In the genomic region with DNA sequence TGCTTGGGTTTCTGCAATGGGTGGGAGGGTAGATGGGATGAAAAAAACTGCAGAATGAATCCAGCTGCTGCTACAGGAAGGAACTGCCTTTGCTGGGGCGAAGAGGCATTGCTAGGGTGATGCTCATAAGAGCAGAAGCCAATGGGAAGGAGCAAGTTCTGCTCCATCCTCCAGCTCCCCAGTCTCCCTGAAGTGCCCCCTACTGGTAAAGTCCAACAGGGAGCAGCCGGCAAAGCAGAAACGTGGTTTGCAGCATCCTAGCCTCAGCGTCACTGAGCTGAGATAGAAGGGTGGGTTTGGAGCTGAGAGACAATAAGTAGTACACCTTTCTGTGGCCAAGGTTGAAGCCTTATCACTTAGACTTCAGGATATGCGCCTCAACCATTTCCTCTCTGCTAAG, we compare ENCODE assay signal across 14 cellular contexts.
DNase-seq lines count a peak whose midpoint lies in the region; ATAC-seq and TF ChIP-seq lines count a peak whose summit lies in the region.
"Had no signal": no experiment of that assay in that cellular context is flagged by ENCODE, and none has a peak within 500 bp of the region (broad histone marks: within the 10 kb centered on the region; RNA-seq: fewer than 3 reads in every experiment).

No MANE protein-coding gene starts in this region.

- H3K9ac ChIP-seq in MM.1S (ENCODE audit: low read length) = no peak overlapping the region

- peak; percentile 14 for TF ChIP-seq CTCF in MM.1S (IDR thresholded peaks at IDR 0.05; ENCODE audit: low read length)
- TF ChIP-seq CTCF in type B pancreatic cell (conservative IDR thresholded peaks at IDR 0.05) = peak; percentile 38
- TF ChIP-seq CTCF in ovary (IDR thresholded peaks at IDR 0.05) = no peak

- H3K4me3 ChIP-seq in MM.1S (ENCODE audit: low read length) (no peak overlapping the region), ovary (no peak overlapping the region)
- H3K4me3 ChIP-seq: testis had no signal

- H3K27me3 Mint-ChIP-seq in stimulated activated naive CD8-positive, alpha-beta T cell treated with anti-CD3 and anti-CD28 coated beads, Interleukin-15, amount 100 ng/mL, for 72 hours = peaks cover 30% of the 10 kb centered on the region
- H3K27me3 Mint-ChIP-seq in type B pancreatic cell = peaks cover 42% of the 10 kb centered on the region
- peaks cover 35% of the 10 kb centered on the region for H3K27me3 Mint-ChIP-seq in T-helper 17 cell

- no peaks in the 10 kb centered on the region for H3K9me3 Mint-ChIP-seq in stimulated activated naive CD8-positive, alpha-beta T cell treated with anti-CD3 and anti-CD28 coated beads, Interleukin-15, amount 100 ng/mL, for 72 hours
- no peaks in the 10 kb centered on the region for H3K9me3 Mint-ChIP-seq in type B pancreatic cell
- H3K9me3 Mint-ChIP-seq: CD8-positive, alpha-beta memory T cell; nephron progenitor cell had no signal

- no peaks in the 10 kb centered on the region for H3K4me1 Mint-ChIP-seq in stimulated activated naive CD8-positive, alpha-beta T cell treated with anti-CD3 and anti-CD28 coated beads, Interleukin-15, amount 100 ng/mL, for 72 hours
- H3K4me1 Mint-ChIP-seq in type B pancreatic cell (ENCODE audit: unreplicated experiment) (no peaks in the 10 kb centered on the region), T-helper 17 cell (peaks cover 2% of the 10 kb centered on the region)
- H3K4me1 Mint-ChIP-seq: CD8-positive, alpha-beta memory T cell; nephron progenitor cell had no signal

- H3K4me3 Mint-ChIP-seq in stimulated activated naive CD8-positive, alpha-beta T cell treated with anti-CD3 and anti-CD28 coated beads, Interleukin-15, amount 100 ng/mL, for 72 hours = no peak overlapping the region
- H3K4me3 Mint-ChIP-seq in type B pancreatic cell (no peak overlapping the region), T-helper 17 cell (no peak overlapping the region)
- H3K4me3 Mint-ChIP-seq: CD8-positive, alpha-beta memory T cell; nephron progenitor cell had no signal

- 31 to 42% (median 38%) methylated on average over 5 of the region's 5 CpGs for WGBS in ovary, 3 donors

- DNase-seq in stimulated activated naive CD8-positive, alpha-beta T cell treated with anti-CD3 and anti-CD28 coated beads, Interleukin-15, amount 100 ng/mL, for 72 hours = no peak
- no peak for DNase-seq in stimulated activated naive CD8-positive, alpha-beta T cell treated with anti-CD3 and anti-CD28 coated beads, Interleukin-15, Interleukin-2, amounts not matched to agents 100 U/mL and 50 U/mL, for 24 hours
- DNase-seq in MM.1S (no peak), erythroblast (lab: John Stamatoyannopoulos, UW) (peak; percentile 13 to 36), type B pancreatic cell (ENCODE audit: extremely low spot score, unreplicated experiment) (no peak), NCI-H2107 treated with DMSO at 0.1 percent for 48 hours (lab: John Stamatoyannopoulos, UW; ENCODE audit: unreplicated experiment) (no peak), ovary (no peak), T-helper 17 cell (no peak)
- DNase-seq: activated naive CD4-positive, alpha-beta T cell; CD8-positive, alpha-beta memory T cell; effector CD8-positive, alpha-beta T cell; NCI-H1092 treated with DMSO at 0.1 percent for 48 hours; nephron progenitor cell; testis had no signal

- no peak overlapping the region for H3K27ac Mint-ChIP-seq in stimulated activated naive CD8-positive, alpha-beta T cell treated with anti-CD3 and anti-CD28 coated beads, Interleukin-15, amount 100 ng/mL, for 72 hours
- H3K27ac Mint-ChIP-seq in type B pancreatic cell (no peak overlapping the region), T-helper 17 cell (no peak overlapping the region)
- H3K27ac Mint-ChIP-seq: CD8-positive, alpha-beta memory T cell; nephron progenitor cell had no signal

- H3F3A ChIP-seq in MM.1S (ENCODE audit: insufficient read depth, low read length) = no peaks in the 10 kb centered on the region

- TF ChIP-seq EP300 in ovary (IDR thresholded peaks at IDR 0.05) = no peak

- no peaks in the 10 kb centered on the region for H3K27me3 ChIP-seq in MM.1S (replicated peaks; ENCODE audit: insufficient read depth, low read length)
- no peaks in the 10 kb centered on the region for H3K27me3 ChIP-seq in ovary
- H3K27me3 ChIP-seq: testis had no signal

- TF ChIP-seq POLR2A in erythroblast (IDR thresholded peaks at IDR 0.05; ENCODE audit: low read length) = no peak
- no peak for TF ChIP-seq POLR2A in ovary (IDR thresholded peaks at IDR 0.05)

- no peaks in the 10 kb centered on the region for H3K9me3 ChIP-seq in MM.1S (replicated peaks; ENCODE audit: insufficient read depth, low read length)
- no peaks in the 10 kb centered on the region for H3K9me3 ChIP-seq in ovary
- no peaks in the 10 kb centered on the region for H3K9me3 ChIP-seq in T-helper 17 cell (ENCODE audit: control insufficient read depth, low read length, poor library complexity, severe bottlenecking)
- H3K9me3 ChIP-seq: testis had no signal

- H3K36me3 ChIP-seq in MM.1S (replicated peaks; ENCODE audit: insufficient read depth, low read length) (no peaks in the 10 kb centered on the region), ovary (no peaks in the 10 kb centered on the region)

- H3K27ac ChIP-seq in MM.1S (ENCODE audit: low read length) = no peak overlapping the region
- H3K27ac ChIP-seq in ovary = no peak overlapping the region
- H3K27ac ChIP-seq: testis had no signal

- no peak overlapping the region for H3K4me2 ChIP-seq in MM.1S (ENCODE audit: low read depth, low read length)

- H3K79me2 ChIP-seq in MM.1S (ENCODE audit: low read length) = no peaks in the 10 kb centered on the region

- H4K20me1 ChIP-seq in MM.1S (ENCODE audit: insufficient read depth, low read length) = no peaks in the 10 kb centered on the region

- no peaks in the 10 kb centered on the region for H3K4me1 ChIP-seq in MM.1S (ENCODE audit: low read length)
- H3K4me1 ChIP-seq in ovary (ENCODE audit: insufficient read depth) = no peaks in the 10 kb centered on the region
- H3K4me1 ChIP-seq: testis had no signal

- intact Hi-C loops in ovary (cut with DNase I) = loop anchor here in 2 of 4 donors (10.0 kb wide), 2 partner anchors 1816 to 1826 kb away; partner anchors contain the start of gene GRID1 (in 1 of the 2)

- H3K36me3 Mint-ChIP-seq in type B pancreatic cell = no peaks in the 10 kb centered on the region
- no peaks in the 10 kb centered on the region for H3K36me3 Mint-ChIP-seq in T-helper 17 cell (ENCODE audit: low read depth)
- H3K36me3 Mint-ChIP-seq: CD8-positive, alpha-beta memory T cell had no signal

- no peaks in the 10 kb centered on the region for H3K9me2 ChIP-seq in MM.1S (replicated peaks; ENCODE audit: insufficient read depth, low read length)

- H2AFZ ChIP-seq in MM.1S (ENCODE audit: low read length) = no peak overlapping the region

- ATAC-seq in stimulated activated naive CD8-positive, alpha-beta T cell treated with anti-CD3 and anti-CD28 coated beads, Interleukin-15, amount 100 ng/mL, for 72 hours = peak; percentile 45
- no peak for ATAC-seq in stimulated activated naive CD8-positive, alpha-beta T cell treated with anti-CD3 and anti-CD28 coated beads, Interleukin-15, Interleukin-2, amounts not matched to agents 100 U/mL and 50 U/mL, for 24 hours
- ATAC-seq in T-helper 17 cell = no peak

Comparison
In these comparisons a context has a peak if more than half of its experiments do, and no peak if none do; other contexts are left out.
1. DNase-seq: peak in erythroblast (2 of 2); none in stimulated activated naive CD8-positive, alpha-beta T cell treated with anti-CD3 and anti-CD28 coated beads, Interleukin-15, amount 100 ng/mL, for 72 hours (0 of 2), stimulated activated naive CD8-positive, alpha-beta T cell treated with anti-CD3 and anti-CD28 coated beads, Interleukin-15, Interleukin-2, amounts not matched to agents 100 U/mL and 50 U/mL, for 24 hours (single experiment), MM.1S (single experiment), type B pancreatic cell (single experiment), NCI-H2107 treated with DMSO at 0.1 percent for 48 hours (single experiment), ovary (0 of 5) and T-helper 17 cell (0 of 3).
2. CTCF ChIP-seq: peak in MM.1S (single experiment) and type B pancreatic cell (single experiment); none in ovary (0 of 3).